In genomic region chr10:15844517-15844916, GRCh38 we compare ENCODE assay signal across 29 cellular contexts.
"Had no signal": no experiment of that assay in that cellular context is flagged by ENCODE, and none has a peak within 500 bp of the region (broad histone marks: within the 10 kb centered on the region; RNA-seq: fewer than 3 reads in every experiment).

No MANE protein-coding gene starts in this region.

- H3K27me3 ChIP-seq: ascending aorta, breast epithelium, cardiac muscle cell, dorsolateral prefrontal cortex, heart left ventricle had no signal

- H3K4me3 ChIP-seq: ascending aorta, breast epithelium, cardiac muscle cell, coronary artery, dorsolateral prefrontal cortex, heart left ventricle had no signal

- H3K4me1 ChIP-seq: ascending aorta, breast epithelium had no signal

- H3K27ac ChIP-seq: breast epithelium, cardiac muscle cell, coronary artery, dorsolateral prefrontal cortex, heart left ventricle had no signal

- H3K36me3 ChIP-seq: ascending aorta, breast epithelium, cardiac muscle cell had no signal

- FAIRE-seq: frontal cortex had no signal

- DNase-seq: activated CD4-positive, alpha-beta memory T cell treated with anti-CD3 and anti-CD28 coated beads for 36 hours; activated CD4-positive, alpha-beta T cell treated with anti-CD3 and anti-CD28 coated beads for 36 hours; activated CD4-positive, alpha-beta T cell treated with anti-CD3 and anti-CD28 coated beads, Interleukin-2, amount 10 ng/mL, durations not matched to agents 24 days and 14 days; activated CD4-positive, CD25-positive, alpha-beta regulatory T cell; activated CD4-positive, CD25-positive, alpha-beta regulatory T cell treated with anti-CD3 and anti-CD28 coated beads, Interleukin-2, amount 50 U/mL, for 72 hours; activated CD8-positive, alpha-beta memory T cell treated with anti-CD3 and anti-CD28 coated beads, Interleukin-2, amount 10 ng/mL, durations not matched to agents 7 days and 5 days; activated CD8-positive, alpha-beta memory T cell treated with anti-CD3 and anti-CD28 coated beads, Interleukin-2, amount 50 U/mL, for 4 hours; activated CD8-positive, alpha-beta T cell treated with anti-CD3 and anti-CD28 coated beads, Interleukin-2, amount 10 ng/mL, durations not matched to agents 7 days and 5 days; activated effector memory CD4-positive, alpha-beta T cell treated with Interleukin-2 at 50 U/mL for 16 hours; activated gamma-delta T cell treated with Interleukin-2 at 50 U/mL for 16 hours; activated naive CD4-positive, alpha-beta T cell treated with anti-CD3 and anti-CD28 coated beads for 36 hours; activated naive CD8-positive, alpha-beta T cell treated with anti-CD3 and anti-CD28 coated beads, Interleukin-2, amount 10 ng/mL, durations not matched to agents 7 days and 5 days; activated T-cell treated with anti-CD3 and anti-CD28 coated beads, Interleukin-2, amount 50 U/mL, for 24 hours; central memory CD4-positive, alpha-beta T cell; cerebellar nuclear complex; dorsolateral prefrontal cortex; effector memory CD4-positive, alpha-beta T cell; endodermal cell; foreskin fibroblast; glutamatergic neuron; heart left ventricle; T-helper 2 cell had no signal

- ATAC-seq: activated CD4-positive, alpha-beta T cell treated with anti-CD3 and anti-CD28 coated beads for 36 hours; activated CD8-positive, alpha-beta memory T cell treated with anti-CD3 and anti-CD28 coated beads, Interleukin-2, amount 10 ng/mL, durations not matched to agents 7 days and 5 days; activated CD8-positive, alpha-beta T cell treated with anti-CD3 and anti-CD28 coated beads, Interleukin-2, amount 10 ng/mL, durations not matched to agents 7 days and 5 days; activated T-helper 17 cell treated with anti-CD3 and anti-CD28 coated beads, Interleukin-2, amount 50 U/mL, for 72 hours; esophagus mucosa; heart left ventricle had no signal

- H3K9me3 ChIP-seq: ascending aorta, breast epithelium, heart left ventricle had no signal
